ENCODE assay signal across 1 cellular context in the genomic region with DNA sequence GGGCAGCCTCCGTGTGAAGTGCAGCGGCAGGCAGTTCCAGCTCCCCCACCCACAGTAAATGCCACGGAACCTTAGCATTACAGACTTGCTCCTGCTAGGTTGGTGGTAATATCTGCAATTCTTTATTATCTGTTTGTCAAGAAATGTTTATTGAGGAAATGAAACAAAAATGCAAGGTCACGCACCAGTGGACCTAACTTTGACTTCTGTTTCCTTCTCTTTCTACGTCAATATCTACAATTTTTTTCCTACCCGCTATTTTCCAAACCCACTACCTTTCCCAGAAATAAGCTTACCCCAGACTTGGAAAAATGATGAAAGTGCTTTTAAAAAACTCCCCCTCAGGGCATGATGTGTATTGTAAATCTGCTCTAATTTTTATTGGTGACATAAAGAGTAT.
TF ChIP-seq lines count a peak whose summit lies in the region.

No MANE protein-coding gene starts in this region.

TF ChIP-seq in GM23338, 12 proteins besides CTCF, POLR2A, EP300 and RAD21 (continued from another document):
- TF ChIP-seq ZNF462 (CRISPR knock-in tag; IDR thresholded peaks at IDR 0.05) (no peak), NANOG (IDR thresholded peaks at IDR 0.05; ENCODE audit: borderline replicate concordance) (no peak)
- TF ChIP-seq, protein P1, sequence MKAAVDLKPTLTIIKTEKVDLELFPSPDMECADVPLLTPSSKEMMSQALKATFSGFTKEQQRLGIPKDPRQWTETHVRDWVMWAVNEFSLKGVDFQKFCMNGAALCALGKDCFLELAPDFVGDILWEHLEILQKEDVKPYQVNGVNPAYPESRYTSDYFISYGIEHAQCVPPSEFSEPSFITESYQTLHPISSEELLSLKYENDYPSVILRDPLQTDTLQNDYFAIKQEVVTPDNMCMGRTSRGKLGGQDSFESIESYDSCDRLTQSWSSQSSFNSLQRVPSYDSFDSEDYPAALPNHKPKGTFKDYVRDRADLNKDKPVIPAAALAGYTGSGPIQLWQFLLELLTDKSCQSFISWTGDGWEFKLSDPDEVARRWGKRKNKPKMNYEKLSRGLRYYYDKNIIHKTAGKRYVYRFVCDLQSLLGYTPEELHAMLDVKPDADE (IDR thresholded peaks at IDR 0.05), result no peak
